In genomic region chr14:63405715-63406114, GRCh38 we compare ENCODE assay signal across 22 cellular contexts.
DNase-seq lines count a peak whose midpoint lies in the region; ATAC-seq, FAIRE-seq and TF ChIP-seq lines count a peak whose summit lies in the region.
"Had no signal": no experiment of that assay in that cellular context is flagged by ENCODE, and none has a peak within 500 bp of the region (broad histone marks: within the 10 kb centered on the region; RNA-seq: fewer than 3 reads in every experiment).

No MANE protein-coding gene starts in this region.

- H3K4me3 ChIP-seq in SK-N-MC (no peak overlapping the region), fibroblast of mammary gland (ENCODE audit: control insufficient read depth, low read depth, low read length) (no peak overlapping the region), mucosa of rectum (ENCODE audit: low read length in 2 of 2) (no peak overlapping the region), left ventricle myocardium inferior (no peak overlapping the region)
- H3K4me3 ChIP-seq: K562, MG63, SJCRH30 had no signal

- H3K9ac ChIP-seq in SK-N-MC (ENCODE audit: insufficient read length), result no peak overlapping the region
- no peak overlapping the region for H3K9ac ChIP-seq in mucosa of rectum (ENCODE audit: low read depth in 1 of 2, low read length in 2 of 2)

- TF ChIP-seq CTCF in fibroblast of mammary gland (conservative IDR thresholded peaks at IDR 0.05; ENCODE audit: control insufficient read depth, insufficient read depth, low read depth, low read length) (no peak), left ventricle myocardium inferior (IDR thresholded peaks at IDR 0.05; ENCODE audit: borderline replicate concordance) (no peak)

- H3K27me3 Mint-ChIP-seq in activated naive CD4-positive, alpha-beta T cell treated with anti-CD3 and anti-CD28 coated beads for 36 hours (ENCODE audit: low read depth), result no peaks in the 10 kb centered on the region
- H3K27me3 Mint-ChIP-seq: CD4-positive, CD25-positive, alpha-beta regulatory T cell had no signal

- DNase-seq in GM19239 (ENCODE audit: insufficient read length, low spot score), result no peak
- DNase-seq in SK-N-MC (ENCODE audit: low read depth, low spot score), result no peak
- DNase-seq in fibroblast of mammary gland (ENCODE audit: low read depth), result peak; percentile 8
- DNase-seq in stimulated activated naive CD4-positive, alpha-beta T cell treated with Interleukin-2 at 50 U/mL for 16 hours (lab: John Stamatoyannopoulos, UW), result no peak
- no peak for DNase-seq in activated naive CD4-positive, alpha-beta T cell treated with anti-CD3 and anti-CD28 coated beads for 36 hours
- DNase-seq in left ventricle myocardium inferior, result no peak
- DNase-seq: CD4-positive, CD25-positive, alpha-beta regulatory T cell; DMS153; DND-41; MG63; NCI-H1105 treated with DMSO at 0.1 percent for 48 hours; NCI-H146; NCI-H1930; NCI-H2107; NCI-H524 treated with DMSO at 0.1 percent for 48 hours; NCI-H774; SJCRH30 had no signal

- H3K4me3 Mint-ChIP-seq in activated naive CD4-positive, alpha-beta T cell treated with anti-CD3 and anti-CD28 coated beads for 36 hours, result no peak overlapping the region
- H3K4me3 Mint-ChIP-seq: CD4-positive, CD25-positive, alpha-beta regulatory T cell had no signal

- H3K9me3 ChIP-seq in SK-N-MC (ENCODE audit: low read depth, low read length) (no peaks in the 10 kb centered on the region), mucosa of rectum (ENCODE audit: control insufficient read depth in 2 of 2, low read length in 2 of 2) (no peaks in the 10 kb centered on the region), left ventricle myocardium inferior (replicated peaks) (no peaks in the 10 kb centered on the region)
- H3K9me3 ChIP-seq: MG63, SJCRH30 had no signal

- H3K27ac Mint-ChIP-seq in activated naive CD4-positive, alpha-beta T cell treated with anti-CD3 and anti-CD28 coated beads for 36 hours, result no peak overlapping the region

- peaks cover 11% of the 10 kb centered on the region for H3K4me1 Mint-ChIP-seq in activated naive CD4-positive, alpha-beta T cell treated with anti-CD3 and anti-CD28 coated beads for 36 hours (ENCODE audit: low read depth)

- intact Hi-C loops in activated naive CD4-positive, alpha-beta T cell treated with anti-CD3 and anti-CD28 coated beads for 36 hours (cut with micrococcal nuclease), result no loop called here
- intact Hi-C loops in left ventricle myocardium inferior (cut with micrococcal nuclease), result loop anchor here (10.0 kb wide), 1 partner anchor 139 kb away; the partner anchor contains the start of gene PPP2R5E

- H3K4me1 ChIP-seq in mucosa of rectum (ENCODE audit: control insufficient read depth in 2 of 2, insufficient read depth in 2 of 2, low read length in 2 of 2), result peaks cover 13 to 15% of the 10 kb centered on the region in 2 donors
- H3K4me1 ChIP-seq in left ventricle myocardium inferior, result peaks cover 22% of the 10 kb centered on the region
- H3K4me1 ChIP-seq: SJCRH30 had no signal

- 0 out of 2 replicates have a peak overlapping the region, but pooled peaks have one; percentile 6 for H3K27ac ChIP-seq in SK-N-MC
- H3K27ac ChIP-seq in mucosa of rectum (ENCODE audit: low read depth in 2 of 2, low read length in 2 of 2), result peak overlapping the region; percentile 0 to 64
- no peak overlapping the region for H3K27ac ChIP-seq in left ventricle myocardium inferior (replicated peaks)
- H3K27ac ChIP-seq: HL-60, SJCRH30 had no signal

- H3K36me3 Mint-ChIP-seq in activated naive CD4-positive, alpha-beta T cell treated with anti-CD3 and anti-CD28 coated beads for 36 hours (ENCODE audit: low read depth), result peaks cover 17% of the 10 kb centered on the region

- H3K27me3 ChIP-seq in mucosa of rectum (ENCODE audit: control insufficient read depth in 2 of 2, insufficient read depth in 2 of 2, low read length in 2 of 2) (no peaks in the 10 kb centered on the region), left ventricle myocardium inferior (ENCODE audit: low read depth) (no peaks in the 10 kb centered on the region)
- H3K27me3 ChIP-seq: MG63, SJCRH30 had no signal

- H3K9me3 Mint-ChIP-seq in activated naive CD4-positive, alpha-beta T cell treated with anti-CD3 and anti-CD28 coated beads for 36 hours, result no peaks in the 10 kb centered on the region
- H3K9me3 Mint-ChIP-seq: CD4-positive, CD25-positive, alpha-beta regulatory T cell had no signal

- peak; percentile 39 for FAIRE-seq in GM19239 (lab: Jason Lieb, UNC)
- FAIRE-seq: K562 had no signal

- peaks cover 5% of the 10 kb centered on the region; the same call in 1 of the 2 replicates for H3K36me3 ChIP-seq in SK-N-MC (ENCODE audit: insufficient read depth, low read length)
- peaks cover 9 to 12% of the 10 kb centered on the region in 2 donors for H3K36me3 ChIP-seq in mucosa of rectum (ENCODE audit: control insufficient read depth in 2 of 2, insufficient read depth in 2 of 2, low read length in 2 of 2)
- H3K36me3 ChIP-seq in left ventricle myocardium inferior, result peaks cover 5% of the 10 kb centered on the region
- H3K36me3 ChIP-seq: MG63, SJCRH30 had no signal

- CTCF ChIA-PET in activated naive CD4-positive, alpha-beta T cell treated with anti-CD3 and anti-CD28 coated beads for 36 hours (lab: Charles Lee), result no interaction called here

- ATAC-seq in HG02763 (IDR thresholded peaks at IDR 0.05; ENCODE audit: unreplicated experiment), result no peak
- ATAC-seq: HCT116, K562 had no signal
